In the genomic region with DNA sequence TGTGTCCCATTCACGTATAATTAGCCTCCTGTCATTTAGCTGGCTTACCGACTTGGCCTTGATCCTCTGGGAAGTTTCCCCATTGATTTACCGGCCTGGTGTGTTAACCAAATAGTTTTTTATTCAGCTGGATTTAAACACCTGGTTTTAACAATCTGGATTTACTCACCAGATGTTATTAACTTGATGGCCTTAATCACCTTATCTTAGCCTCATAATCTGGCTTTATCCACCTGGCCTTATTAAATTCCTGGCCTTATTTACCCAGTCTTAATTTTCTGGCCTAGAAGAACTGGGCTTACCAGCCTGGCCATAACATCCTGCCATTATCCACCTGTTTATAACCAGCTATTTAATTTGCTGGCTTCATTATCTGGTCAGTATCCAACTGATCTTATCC, we compare ENCODE assay signal across 16 cellular contexts.
DNase-seq lines count a peak whose midpoint lies in the region; ATAC-seq lines count a peak whose summit lies in the region.
"Had no signal": no experiment of that assay in that cellular context is flagged by ENCODE, and none has a peak within 500 bp of the region (broad histone marks: within the 10 kb centered on the region; RNA-seq: fewer than 3 reads in every experiment).

No MANE protein-coding gene starts in this region.

- no peaks in the 10 kb centered on the region for H3K27me3 ChIP-seq in esophagus (ENCODE audit: control insufficient read depth in 1 of 2, insufficient read depth in 2 of 2, low read length in 2 of 2)
- H3K27me3 ChIP-seq: BE2C had no signal

- no peak for ATAC-seq in GM19467 (IDR thresholded peaks at IDR 0.05; ENCODE audit: unreplicated experiment)
- ATAC-seq: A549; CD8-positive, alpha-beta T cell; HCT116 had no signal

- H3K36me3 ChIP-seq in esophagus (ENCODE audit: control insufficient read depth in 2 of 2, insufficient read depth in 2 of 2, low read length in 1 of 2), result no peaks in the 10 kb centered on the region
- H3K36me3 ChIP-seq: BE2C had no signal

- H3K4me3 ChIP-seq in esophagus (ENCODE audit: low read depth in 1 of 2, low read length in 2 of 2), result no peak overlapping the region
- H3K4me3 ChIP-seq: A549, GM23248 had no signal

- DNase-seq in NCI-H146 treated with DMSO at 0.1 percent for 48 hours (lab: John Stamatoyannopoulos, UW; ENCODE audit: unreplicated experiment), result peak; percentile 94
- DNase-seq in NCI-H82 treated with DMSO at 0.1 percent for 48 hours (lab: John Stamatoyannopoulos, UW; ENCODE audit: unreplicated experiment), result peak; percentile 98
- no peak for DNase-seq in effector CD4-positive, alpha-beta T cell
- no peak for DNase-seq in germinal center (ENCODE audit: low spot score)
- no peak for DNase-seq in KG1 (lab: John Stamatoyannopoulos, UW)
- DNase-seq: BE2C; CD8-positive, alpha-beta T cell; COR-L47; DND-41; GDM1; GM23248; IMR-90 had no signal

- H3K9me3 ChIP-seq in esophagus (ENCODE audit: control insufficient read depth in 2 of 2, insufficient read depth in 1 of 2, low read depth in 1 of 2, low read length in 1 of 2), result no peaks in the 10 kb centered on the region
- H3K9me3 ChIP-seq: A549, BE2C had no signal

- H3K4me1 ChIP-seq in esophagus (ENCODE audit: control insufficient read depth in 2 of 2, insufficient read depth in 2 of 2, low read length in 1 of 2), result no peaks in the 10 kb centered on the region
- H3K4me1 ChIP-seq: A549, BE2C had no signal

- 59 to 62% methylated on average over 3 of the region's 3 CpGs for WGBS in esophagus, 2 donors

- H3K27ac ChIP-seq in esophagus (ENCODE audit: low read depth in 2 of 2, low read length in 1 of 2), result peak overlapping the region; percentile 6 to 76
- H3K27ac ChIP-seq: A549, GM23248 had no signal

Comparison
In these comparisons a context has a peak if more than half of its experiments do, and no peak if none do; other contexts are left out.
1. DNase-seq: peak in NCI-H146 treated with DMSO at 0.1 percent for 48 hours (single experiment) and NCI-H82 treated with DMSO at 0.1 percent for 48 hours (single experiment); none in effector CD4-positive, alpha-beta T cell (single experiment), germinal center (single experiment) and KG1 (single experiment).